In genomic region chr13:36211567-36211966, GRCh38 we compare ENCODE assay signal across 16 cellular contexts. TPM values are rescaled to one million over a fixed set of nuclear protein-coding genes. Genes with fewer than 3 reads are reported as not detected.
DNase-seq lines count a peak whose midpoint lies in the region; ATAC-seq, FAIRE-seq and TF ChIP-seq lines count a peak whose summit lies in the region.
"Had no signal": no experiment of that assay in that cellular context is flagged by ENCODE, and none has a peak within 500 bp of the region (broad histone marks: within the 10 kb centered on the region; RNA-seq: fewer than 3 reads in every experiment).

No MANE protein-coding gene starts in this region.

- TF ChIP-seq CTCF in A549 (IDR thresholded peaks at IDR 0.05) (no peak), neural cell (IDR thresholded peaks at IDR 0.05; ENCODE audit: poor library complexity, severe bottlenecking) (no peak), dorsolateral prefrontal cortex (IDR thresholded peaks at IDR 0.05 in 54 of 56, conservative IDR thresholded peaks at IDR 0.05 in 2 of 56; ENCODE audit: low read depth in 1 of 56, partially characterized antibody in 56 of 56) (no peak)

- H3K9me2 ChIP-seq in neural cell (ENCODE audit: insufficient read depth, low read length) = no peaks in the 10 kb centered on the region

- no peak for ATAC-seq in A549
- ATAC-seq in stimulated activated naive CD8-positive, alpha-beta T cell treated with anti-CD3 and anti-CD28 coated beads, Interleukin-15, Interleukin-2, amounts not matched to agents 100 U/mL and 50 U/mL, for 24 hours = no peak
- ATAC-seq: CD8-positive, alpha-beta T cell had no signal

- no peaks in the 10 kb centered on the region for H4K20me1 ChIP-seq in neural cell (ENCODE audit: insufficient read depth)

- H3K9ac ChIP-seq in neural cell (ENCODE audit: low read length) = no peak overlapping the region

- TF ChIP-seq EP300 in A549 (IDR thresholded peaks at IDR 0.05) (no peak), neural cell (conservative IDR thresholded peaks at IDR 0.05; ENCODE audit: poor library complexity, severe bottlenecking) (no peak)

- no peak overlapping the region for H3K4me2 ChIP-seq in A549
- H3K4me2 ChIP-seq in neural cell (ENCODE audit: low read length) = no peak overlapping the region

- H3K9me3 ChIP-seq in A549 (no peaks in the 10 kb centered on the region), neural cell (ENCODE audit: low read length) (no peaks in the 10 kb centered on the region)
- H3K9me3 ChIP-seq: BE2C, HAP-1, Peyer's patch had no signal

- TF ChIP-seq RAD21 in A549 (conservative IDR thresholded peaks at IDR 0.05 in 1 of 2, IDR thresholded peaks at IDR 0.05 in 1 of 2) (no peak), neural cell (conservative IDR thresholded peaks at IDR 0.05) (no peak)

- 1% methylated on average over 4 of the region's 4 CpGs for WGBS in A549 (ENCODE audit: missing lambda C conversion rate)

- no peaks in the 10 kb centered on the region for H3K79me2 ChIP-seq in neural cell (replicated peaks; ENCODE audit: insufficient read depth, low read length)

- no peak for DNase-seq in A549 (ENCODE audit: low read depth in 1 of 2, low spot score in 1 of 2)
- DNase-seq in DMS53 treated with DMSO at 0.1 percent for 48 hours (lab: John Stamatoyannopoulos, UW; ENCODE audit: unreplicated experiment) = peak; percentile 10
- peak; percentile 5 for DNase-seq in astrocyte of the hippocampus (ENCODE audit: low read depth, low spot score)
- no peak for DNase-seq in stimulated activated naive CD8-positive, alpha-beta T cell treated with anti-CD3 and anti-CD28 coated beads, Interleukin-15, Interleukin-2, amounts not matched to agents 100 U/mL and 50 U/mL, for 24 hours
- DNase-seq in dorsolateral prefrontal cortex = no peak
- no peak for DNase-seq in GDM1 (lab: John Stamatoyannopoulos, UW)
- DNase-seq: BE2C; CD8-positive, alpha-beta T cell; NCI-H1436 treated with DMSO at 0.1 percent for 48 hours; NCI-H345; NCI-H774; Peyer's patch; SIG-M5 had no signal

- CTCF ChIA-PET in A549 (lab: Yijun Ruan, JAX) = interaction anchor here (1.0 kb wide), 1 partner anchor 24 kb away, joined by 3 read pairs; no protein-coding TSS in a partner anchor

- H2AFZ ChIP-seq in neural cell (ENCODE audit: low read depth, low read length) = no peak overlapping the region

- no peak for TF ChIP-seq POLR2A in A549 (IDR thresholded peaks at IDR 0.05; ENCODE audit: low read length)

- intact Hi-C loops in dorsolateral prefrontal cortex (cut with DNase I) = no loop called here

- no peaks in the 10 kb centered on the region for H3K27me3 ChIP-seq in neural cell (ENCODE audit: insufficient read depth, low read depth, low read length)
- peaks cover 0 to 6% (median 0%) of the 10 kb centered on the region in 45 donors for H3K27me3 ChIP-seq in dorsolateral prefrontal cortex
- H3K27me3 ChIP-seq: BE2C, Peyer's patch had no signal

- no peak overlapping the region for H3K4me3 ChIP-seq in A549
- H3K4me3 ChIP-seq in neural cell (ENCODE audit: low read length) = peak overlapping the region; percentile 0
- H3K4me3 ChIP-seq in dorsolateral prefrontal cortex = no peak overlapping the region
- H3K4me3 ChIP-seq: HAP-1, Peyer's patch had no signal

- H3K27ac ChIP-seq in A549 = no peak overlapping the region
- peak overlapping the region; percentile 33 for H3K27ac ChIP-seq in neural cell (ENCODE audit: low read length)
- no peak overlapping the region for H3K27ac ChIP-seq in dorsolateral prefrontal cortex
- H3K27ac ChIP-seq: Peyer's patch had no signal

- no peaks in the 10 kb centered on the region for H3K4me1 ChIP-seq in A549
- H3K4me1 ChIP-seq: BE2C, HAP-1, Peyer's patch had no signal

- no peaks in the 10 kb centered on the region for H3F3A ChIP-seq in neural cell (ENCODE audit: insufficient read depth, low read length, poor library complexity, severe bottlenecking)

- no peaks in the 10 kb centered on the region for H3K36me3 ChIP-seq in neural cell (ENCODE audit: insufficient read depth, low read length)
- H3K36me3 ChIP-seq: BE2C, HAP-1, Peyer's patch had no signal

- POLR2A ChIA-PET in A549 (lab: Yijun Ruan, JAX) = no interaction called here

- no peak for FAIRE-seq in A549 (lab: Jason Lieb, UNC)

TF ChIP-seq in A549, 52 proteins besides CTCF, POLR2A, EP300 and RAD21:
- TF ChIP-seq MAFK (IDR thresholded peaks at IDR 0.05; ENCODE audit: partially characterized antibody) = peak; percentile 78
- no peak for TF ChIP-seq FOXS1 (CRISPR knock-in tag; IDR thresholded peaks at IDR 0.05)

TF ChIP-seq in neural cell, 6 proteins besides CTCF, POLR2A, EP300 and RAD21:
- peak; percentile 82 for TF ChIP-seq POLR2AphosphoS5 (IDR thresholded peaks at IDR 0.05)
- no peak for TF ChIP-seq EZH2 (IDR thresholded peaks at IDR 0.05; ENCODE audit: borderline replicate concordance, insufficient read depth, low read length, poor library complexity, severe bottlenecking)
- no peak for TF ChIP-seq TAF1 (IDR thresholded peaks at IDR 0.05; ENCODE audit: low read depth)
TF ChIP-seq in neural cell: peak in this region for 1.

RNA-seq across cellular contexts. Expression of gene SOHLH2, which starts 2.8 kb away (rescaled TPM):
- polyA plus RNA-seq in A549 (2011; rRNA removed) (0.14 and 0.15 TPM in 2 replicates), A549 (2017; fragmentation: RNase III; extraction: RNeasy Plus Mini Kit Qiagen cat#74134 plus additional on column Dnase treatment) (0.04 TPM in 1 of 3 replicates, not detected in the others), neural cell (4.5 and 4.7 TPM in 2 replicates)
- polyA plus RNA-seq in A549 (2012; cell fraction: cytosol; rRNA removed) = not detected in 2 replicates
- not detected in 2 replicates for polyA plus RNA-seq in A549 (2012; cell fraction: nucleus; rRNA removed)
- polyA minus RNA-seq in A549 (2011; rRNA and poly(A)+ RNA removed) = 0.19 TPM in 1 of 2 replicates, not detected in the other
- polyA minus RNA-seq in neural cell = 2.9 and 3.4 TPM in 2 replicates
- 1 to 10 TPM in 67 of 120 experiments, under 1 TPM in 43, not detected in 10; 0.23 to 3.6 (median 1.3) TPM for total RNA-seq in dorsolateral prefrontal cortex
- total RNA-seq: CD8-positive, alpha-beta T cell; Peyer's patch had no signal
- polyA plus RNA-seq: IgD-negative memory B cell had no signal

Comparison
In these comparisons a context has a peak if more than half of its experiments do, and no peak if none do; other contexts are left out.
1. DNase-seq: peak in DMS53 treated with DMSO at 0.1 percent for 48 hours (single experiment) and astrocyte of the hippocampus (single experiment); none in A549 (0 of 2), stimulated activated naive CD8-positive, alpha-beta T cell treated with anti-CD3 and anti-CD28 coated beads, Interleukin-15, Interleukin-2, amounts not matched to agents 100 U/mL and 50 U/mL, for 24 hours (single experiment), dorsolateral prefrontal cortex (0 of 10) and GDM1 (single experiment).